ENCODE assay signal across 24 cellular contexts in the genomic region with DNA sequence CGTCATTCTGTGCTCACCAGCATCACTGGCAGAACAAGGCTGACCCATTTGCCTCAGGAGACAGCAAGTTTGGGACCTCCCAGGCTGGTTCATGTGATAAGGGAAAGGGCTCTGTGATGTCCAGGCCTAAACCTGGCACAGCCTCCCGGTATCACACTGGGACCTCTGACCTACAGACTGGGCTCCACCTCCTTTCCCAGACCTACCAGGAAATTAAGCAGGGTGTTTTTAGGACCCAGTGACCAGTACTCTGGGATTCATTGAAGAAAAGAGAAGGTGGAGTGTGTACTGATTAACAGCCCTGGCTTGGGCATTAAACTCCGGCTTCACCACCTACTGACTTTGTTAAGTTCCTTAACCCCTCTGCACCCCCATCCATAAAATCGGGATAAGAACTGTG. TPM values are rescaled to one million over a fixed set of nuclear protein-coding genes. Genes with fewer than 3 reads are reported as not detected.
"Had no signal": no experiment of that assay in that cellular context is flagged by ENCODE, and none has a peak within 500 bp of the region (broad histone marks: within the 10 kb centered on the region; RNA-seq: fewer than 3 reads in every experiment).

No MANE protein-coding gene starts in this region.

- H3K4me3 ChIP-seq: left lung, prostate gland, skin epidermis, spleen, testis, tibial artery had no signal

- ATAC-seq: effector memory CD8-positive, alpha-beta T cell; left lung; stimulated activated memory B cell treated with anti-CD40 and anti-IgM and Interleukin-4, amounts not matched to agents 10 μg/mL and 1 μg/mL and 100 μg/mL, for 72 hours; stimulated activated naive CD8-positive, alpha-beta T cell treated with anti-CD3 and anti-CD28 coated beads, Interleukin-15, Interleukin-2, amounts not matched to agents 100 U/mL and 50 U/mL, for 24 hours had no signal

- H3K4me1 Mint-ChIP-seq: naive B cell; stimulated activated memory B cell treated with anti-CD40 and anti-IgM and Interleukin-4, amounts not matched to agents 10 μg/mL and 1 μg/mL and 100 μg/mL, for 72 hours had no signal

- H3K27ac ChIP-seq: left lung, parathyroid adenoma, prostate gland, skin epidermis, spleen, testis, tibial artery had no signal

- H3K27me3 ChIP-seq: left lung, testis, tibial artery had no signal

- H3K9me3 Mint-ChIP-seq: effector memory CD8-positive, alpha-beta T cell; natural killer cell treated with Interleukin-12 subunit alpha and Interleukin-12 subunit beta and Interleukin-15 and Interleukin-18, amount 100 ng/mL, for 72 hours; stimulated activated memory B cell treated with anti-CD40 and anti-IgM and Interleukin-4, amounts not matched to agents 10 μg/mL and 1 μg/mL and 100 μg/mL, for 72 hours; type B pancreatic cell had no signal

- H3K9me3 ChIP-seq: left lung, prostate gland, spleen, testis, tibial artery had no signal

- H2AFZ ChIP-seq: parathyroid adenoma had no signal

- H3K36me3 ChIP-seq: left lung, prostate gland, spleen, tibial artery had no signal

- DNase-seq: cortex of kidney; effector memory CD8-positive, alpha-beta T cell; erythroblast; hypothalamus; kidney; left lung; naive B cell; right cardiac atrium; spleen; stimulated activated CD4-positive, alpha-beta T cell treated with anti-CD3 and anti-CD28 coated beads, Interleukin-4, amount 100 ng/mL, for 4 hours; stimulated activated naive CD8-positive, alpha-beta T cell treated with anti-CD3 and anti-CD28 coated beads, Interleukin-15, Interleukin-2, amounts not matched to agents 100 U/mL and 50 U/mL, for 24 hours; substantia nigra; testis; tibial artery had no signal

- H3K4me1 ChIP-seq: left lung, parathyroid adenoma, prostate gland, spleen, testis, tibial artery had no signal

- H3K36me3 Mint-ChIP-seq: naive B cell; natural killer cell treated with Interleukin-12 subunit alpha and Interleukin-12 subunit beta and Interleukin-15 and Interleukin-18, amount 100 ng/mL, for 72 hours; stimulated activated memory B cell treated with anti-CD40 and anti-IgM and Interleukin-4, amounts not matched to agents 10 μg/mL and 1 μg/mL and 100 μg/mL, for 72 hours; type B pancreatic cell had no signal

- H3K27me3 Mint-ChIP-seq: type B pancreatic cell had no signal

- H3K9ac ChIP-seq: parathyroid adenoma had no signal

- H3K79me2 ChIP-seq: parathyroid adenoma had no signal

- FAIRE-seq: endometrium, frontal cortex, kidney had no signal

- H3K27ac Mint-ChIP-seq: effector memory CD8-positive, alpha-beta T cell; naive B cell; natural killer cell treated with Interleukin-12 subunit alpha and Interleukin-12 subunit beta and Interleukin-15 and Interleukin-18, amount 100 ng/mL, for 72 hours; stimulated activated memory B cell treated with anti-CD40 and anti-IgM and Interleukin-4, amounts not matched to agents 10 μg/mL and 1 μg/mL and 100 μg/mL, for 72 hours; type B pancreatic cell had no signal

- H3K4me3 Mint-ChIP-seq: effector memory CD8-positive, alpha-beta T cell; natural killer cell treated with Interleukin-12 subunit alpha and Interleukin-12 subunit beta and Interleukin-15 and Interleukin-18, amount 100 ng/mL, for 72 hours; neural crest cell; stimulated activated memory B cell treated with anti-CD40 and anti-IgM and Interleukin-4, amounts not matched to agents 10 μg/mL and 1 μg/mL and 100 μg/mL, for 72 hours; type B pancreatic cell had no signal

RNA-seq across cellular contexts. Expression of gene ASB9, which starts 28.6 kb away (rescaled TPM):
- total RNA-seq: natural killer cell treated with Interleukin-12 subunit alpha and Interleukin-12 subunit beta and Interleukin-15 and Interleukin-18, amount 100 ng/mL, for 72 hours; osteoblast had no signal
